ENCODE assay signal across 1 cellular context in genomic region chr16:68379472-68380347, GRCh38.
TF ChIP-seq lines count a peak whose summit lies in the region.

No MANE protein-coding gene starts in this region.

TF ChIP-seq in H1, 55 proteins besides CTCF, POLR2A, EP300 and RAD21 (continued from another document):
- TF ChIP-seq HDAC6 (IDR thresholded peaks at IDR 0.05; ENCODE audit: low read depth, low read length), result no peak
- no peak for TF ChIP-seq TAF7 (optimal IDR thresholded peaks at IDR 0.05; ENCODE audit: borderline replicate concordance, low read depth, low read length)
- no peak for TF ChIP-seq SP4 (IDR thresholded peaks at IDR 0.05; ENCODE audit: low read length)
- no peak for TF ChIP-seq BCL11A (IDR thresholded peaks at IDR 0.05; ENCODE audit: low read depth in 2 of 2, low read length in 2 of 2)
- TF ChIP-seq CHD2 (IDR thresholded peaks at IDR 0.05; ENCODE audit: low read length), result no peak
